ENCODE assay signal across 4 cellular contexts in the genomic region with DNA sequence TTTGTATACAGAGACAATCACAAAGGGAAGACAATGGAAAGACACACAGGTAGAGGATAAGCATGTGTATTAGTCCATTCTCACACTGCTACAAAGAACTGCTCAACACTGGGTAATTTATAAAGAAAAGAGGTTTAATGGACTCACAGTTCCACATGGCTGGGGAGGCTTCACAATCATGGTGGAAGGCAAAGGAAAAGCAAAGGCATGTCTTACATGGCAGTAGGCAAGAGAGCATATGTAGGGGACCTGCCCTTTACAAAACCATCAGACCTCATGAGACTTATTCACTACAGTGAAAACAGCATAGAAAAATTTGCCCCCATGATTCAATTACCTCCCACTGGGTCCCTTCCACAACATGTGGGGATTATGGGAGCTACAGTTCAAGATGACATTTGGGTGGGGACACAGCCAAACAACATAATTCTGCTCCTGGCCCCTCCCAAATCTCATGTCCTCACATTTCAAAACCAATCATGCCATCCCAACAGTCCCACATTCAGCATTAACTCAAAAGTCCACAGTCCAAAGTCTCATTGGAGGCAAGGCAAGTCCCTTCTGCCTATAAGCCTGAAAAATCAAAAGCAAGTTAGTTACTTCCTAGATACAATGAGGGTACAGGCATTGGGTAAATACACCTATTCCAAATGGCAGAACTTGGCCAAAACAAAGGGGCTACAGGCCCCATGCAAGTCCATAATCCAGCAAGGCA. TPM values are rescaled to one million over a fixed set of nuclear protein-coding genes. Genes with fewer than 3 reads are reported as not detected.
"Had no signal": no experiment of that assay in that cellular context is flagged by ENCODE, and none has a peak within 500 bp of the region (broad histone marks: within the 10 kb centered on the region; RNA-seq: fewer than 3 reads in every experiment).

No MANE protein-coding gene starts in this region.

RNA-seq across cellular contexts. Expression of a gene that starts 14.9 kb away (rescaled TPM):
- total RNA-seq: dermis microvascular lymphatic vessel endothelial cell, endodermal cell, mononuclear cell had no signal
- polyA plus RNA-seq: mammary epithelial cell had no signal
